In the genomic region with DNA sequence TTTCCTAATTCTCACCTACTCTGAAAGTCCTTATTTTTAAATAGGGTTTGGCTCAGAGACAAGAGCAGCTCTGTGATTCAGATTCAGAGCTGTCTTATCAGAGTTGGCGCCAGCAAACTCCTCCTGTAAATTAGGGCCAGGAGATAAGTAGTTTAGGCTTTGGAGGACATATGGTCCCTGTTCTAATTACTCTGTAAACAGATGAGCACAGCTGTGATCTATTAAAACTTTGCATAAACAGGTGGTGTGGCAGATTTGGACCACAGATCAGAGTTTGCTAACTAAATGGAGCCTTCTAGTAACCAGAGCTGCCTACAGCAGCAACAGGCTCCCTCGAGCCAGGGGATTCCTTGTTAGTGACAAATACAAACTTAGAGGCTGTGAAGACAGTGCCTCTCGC, we compare ENCODE assay signal across 14 cellular contexts. TPM values are rescaled to one million over a fixed set of nuclear protein-coding genes. Genes with fewer than 3 reads are reported as not detected.
DNase-seq lines count a peak whose midpoint lies in the region; ATAC-seq and TF ChIP-seq lines count a peak whose summit lies in the region.
"Had no signal": no experiment of that assay in that cellular context is flagged by ENCODE, and none has a peak within 500 bp of the region (broad histone marks: within the 10 kb centered on the region; RNA-seq: fewer than 3 reads in every experiment).

No MANE protein-coding gene starts in this region.

- BruUV-seq in PC-9 (replicated peaks; lab: Mats Ljungman, UMichigan) = no TSS peak

- H3K4me1 ChIP-seq in cardiac muscle cell (ENCODE audit: low read depth) (peaks cover 7% of the 10 kb centered on the region), right atrium auricular region (peaks cover 0 to 12% of the 10 kb centered on the region in 2 donors), PC-9 (replicated peaks; ENCODE audit: insufficient read depth) (no peaks in the 10 kb centered on the region)

- H3K79me2 ChIP-seq in PC-9 (ENCODE audit: low read depth) = no peaks in the 10 kb centered on the region

- CTCF ChIA-PET in PC-9 (lab: Charles Lee) = no interaction called here

- POLR2A ChIA-PET in PC-9 (lab: Charles Lee; ENCODE audit: unreplicated experiment) = no interaction called here

- H3K27me3 ChIP-seq in cardiac muscle cell = no peaks in the 10 kb centered on the region
- H3K27me3 ChIP-seq in right atrium auricular region = no peaks in the 10 kb centered on the region
- H3K27me3 ChIP-seq in PC-9 (ENCODE audit: insufficient read depth, low read depth) = no peaks in the 10 kb centered on the region
- H3K27me3 ChIP-seq: body of pancreas, neutrophil had no signal

- no peak overlapping the region for H2AFZ ChIP-seq in PC-9

- H3K9me3 ChIP-seq in cardiac muscle cell (ENCODE audit: low read depth) (no peaks in the 10 kb centered on the region), right atrium auricular region (no peaks in the 10 kb centered on the region), PC-9 (ENCODE audit: insufficient read depth, low read depth) (no peaks in the 10 kb centered on the region)
- H3K9me3 ChIP-seq: body of pancreas, neutrophil had no signal

- intact Hi-C loops in PC-9 (cut with micrococcal nuclease; ENCODE audit: unreplicated experiment) = no loop called here

- ATAC-seq in HG03469 (IDR thresholded peaks at IDR 0.05; ENCODE audit: unreplicated experiment) = no peak
- ATAC-seq: body of pancreas; stimulated activated naive CD8-positive, alpha-beta T cell treated with anti-CD3 and anti-CD28 coated beads, Interleukin-15, amount 100 ng/mL, for 72 hours had no signal

- no peak overlapping the region for H3K4me3 ChIP-seq in cardiac muscle cell
- no peak overlapping the region for H3K4me3 ChIP-seq in right atrium auricular region
- no peak overlapping the region for H3K4me3 ChIP-seq in fibroblast of villous mesenchyme (ENCODE audit: low read depth, low read length)
- H3K4me3 ChIP-seq in PC-9 = no peak overlapping the region
- H3K4me3 ChIP-seq: body of pancreas had no signal

- no peaks in the 10 kb centered on the region for H3K36me3 ChIP-seq in cardiac muscle cell
- H3K36me3 ChIP-seq in right atrium auricular region = no peaks in the 10 kb centered on the region
- no peaks in the 10 kb centered on the region for H3K36me3 ChIP-seq in PC-9 (ENCODE audit: low read depth)

- no peak overlapping the region for H3K4me2 ChIP-seq in PC-9

- H3K9me2 ChIP-seq in PC-9 (ENCODE audit: insufficient read depth) = no peaks in the 10 kb centered on the region

- DNase-seq in cardiac muscle cell (ENCODE audit: low read depth in 1 of 2, low spot score in 1 of 2) (peak in 1 of 2 donors; percentile 14), right atrium auricular region (ENCODE audit: low spot score) (no peak), NCI-H748 treated with DMSO at 0.1 percent for 48 hours (lab: John Stamatoyannopoulos, UW) (peak; percentile 18), fibroblast of villous mesenchyme (ENCODE audit: low read depth) (peak; percentile 84), PC-9 (no peak), EL (no peak)
- no peak for DNase-seq in activated CD4-positive, alpha-beta T cell treated with anti-CD3 and anti-CD28 coated beads for 48 hours
- DNase-seq: activated CD8-positive, alpha-beta memory T cell treated with anti-CD3 and anti-CD28 coated beads for 24 hours; activated effector memory CD4-positive, alpha-beta T cell treated with anti-CD3 and anti-CD28 coated beads, Interleukin-2, amount 50 U/mL, for 16 hours; body of pancreas; NCI-H1417 treated with DMSO at 0.1 percent for 48 hours; stimulated activated naive CD8-positive, alpha-beta T cell treated with anti-CD3 and anti-CD28 coated beads, Interleukin-15, amount 100 ng/mL, for 72 hours had no signal

- H3F3A ChIP-seq in PC-9 (ENCODE audit: insufficient read depth, low read depth) = no peaks in the 10 kb centered on the region

- peak overlapping the region; percentile 8 for H3K27ac ChIP-seq in cardiac muscle cell
- peak overlapping the region in 1 of 2 donors; percentile 20 for H3K27ac ChIP-seq in right atrium auricular region
- H3K27ac ChIP-seq in PC-9 = no peak overlapping the region
- H3K27ac ChIP-seq: body of pancreas, neutrophil had no signal

- TF ChIP-seq CTCF in cardiac muscle cell (IDR thresholded peaks at IDR 0.05; ENCODE audit: low read depth, low read length) (no peak), right atrium auricular region (IDR thresholded peaks at IDR 0.05) (no peak), fibroblast of villous mesenchyme (IDR thresholded peaks at IDR 0.05; ENCODE audit: insufficient read depth, low read depth, low read length) (no peak), PC-9 (conservative IDR thresholded peaks at IDR 0.05) (no peak)

- no peaks in the 10 kb centered on the region for H4K20me1 ChIP-seq in PC-9 (ENCODE audit: insufficient read depth)

RNA-seq across cellular contexts. Expression of gene YPEL1, which starts 27.9 kb away (rescaled TPM):
- total RNA-seq in cardiac muscle cell (12.2 and 22.4 TPM in 2 replicates), right atrium auricular region (10 to 100 TPM in 1 of 2 donors, 1 to 10 TPM in 1; 5.0 to 11.5 TPM), fibroblast of villous mesenchyme (under 0.01 TPM in 2 replicates), PC-9 (2021) (5.2 and 8.3 TPM in 2 replicates)
- polyA plus RNA-seq in cardiac muscle cell = 20.4 and 39.8 TPM in 2 replicates

RNA-seq across cellular contexts. Expression of gene PPIL2, which starts 41.9 kb away (rescaled TPM):
- total RNA-seq in cardiac muscle cell = 23.3 and 29.2 TPM in 2 replicates
- polyA plus RNA-seq in cardiac muscle cell = 23.6 and 26.1 TPM in 2 replicates
- total RNA-seq in right atrium auricular region = 10 to 100 TPM; 20.2 to 25.4 TPM
- total RNA-seq in fibroblast of villous mesenchyme = 26.8 and 32.2 TPM in 2 replicates
- total RNA-seq in PC-9 (2021) = 23.8 and 26.3 TPM in 2 replicates

Comparison
In these comparisons a context has a peak if more than half of its experiments do, and no peak if none do; other contexts are left out.
1. DNase-seq: peak in NCI-H748 treated with DMSO at 0.1 percent for 48 hours (single experiment) and fibroblast of villous mesenchyme (single experiment); none in right atrium auricular region (single experiment), PC-9 (0 of 2), activated CD4-positive, alpha-beta T cell treated with anti-CD3 and anti-CD28 coated beads for 48 hours (single experiment) and EL (single experiment).